In genomic region chr16:30065943-30066881, GRCh38 we compare ENCODE assay signal across 8 cellular contexts. TPM values are rescaled to one million over a fixed set of nuclear protein-coding genes. Genes with fewer than 3 reads are reported as not detected.
A peak's percentile ranks its signal among the peaks of the same experiment; 100 is the strongest.
DNase-seq lines count a peak whose midpoint lies in the region; ATAC-seq and TF ChIP-seq lines count a peak whose summit lies in the region.

No MANE protein-coding gene starts in this region.

- H3K27me3 ChIP-seq in ascending aorta (no peaks in the 10 kb centered on the region), iPS-20b (ENCODE audit: insufficient read depth, low read length) (no peaks in the 10 kb centered on the region)

- peaks cover 40 to 42% of the 10 kb centered on the region in 2 donors for H3K36me3 ChIP-seq in ascending aorta
- H3K36me3 ChIP-seq in iPS-20b (ENCODE audit: insufficient read depth, low read depth, low read length) = peaks cover 45% of the 10 kb centered on the region

- peak overlapping the region; percentile 97 for H3K9ac ChIP-seq in iPS-20b (ENCODE audit: low read depth, low read length)

- intact Hi-C loops in ascending aorta (cut with DNase I) = loop anchor here (1.0 to 10.0 kb wide), 9 partner anchors 9 to 589 kb away; partner anchors contain the start of genes FBRS, MAPK3, MAZ and MVP

- peak; percentile 76 for DNase-seq in NCI-H226
- no peak for DNase-seq in ascending aorta (ENCODE audit: low spot score in 2 of 2)
- peak; percentile 52 to 53 for DNase-seq in stimulated activated CD4-positive, alpha-beta T cell treated with anti-CD3 and anti-CD28 coated beads, Interleukin-2, amount 100 ng/mL, for 24 hours
- no peak for DNase-seq in central memory CD4-positive, alpha-beta T cell
- no peak for DNase-seq in HEK293T (ENCODE audit: extremely low spot score)
- no peak for DNase-seq in NCI-H510A treated with DMSO at 0.1 percent for 48 hours (lab: John Stamatoyannopoulos, UW)

- peak; percentile 6 for ATAC-seq in GM18873 (IDR thresholded peaks at IDR 0.05; ENCODE audit: low FRiP score, unreplicated experiment)

- peak overlapping the region; percentile 97 to 99 for H3K27ac ChIP-seq in ascending aorta
- H3K27ac ChIP-seq in iPS-20b (ENCODE audit: low read length) = peak overlapping the region; percentile 93

- H3K9me3 ChIP-seq in ascending aorta (no peaks in the 10 kb centered on the region), iPS-20b (ENCODE audit: insufficient read depth, low read depth, low read length) (no peaks in the 10 kb centered on the region)

- peak overlapping the region; percentile 92 for H3K4me3 ChIP-seq in ascending aorta
- peak overlapping the region; percentile 97 for H3K4me3 ChIP-seq in iPS-20b (ENCODE audit: low read length)

- CTCF ChIA-PET in HEK293T (lab: Yijun Ruan, JAX) = interaction anchor here (1.0 to 3.3 kb wide), 5 partner anchors 11 to 362 kb away, joined by 3 to 25 read pairs (median 13); partner anchors contain the start of gene TBX6

- POLR2A ChIA-PET in HEK293T (lab: Yijun Ruan, JAX) = interaction anchor here (0.6 to 7.3 kb wide), 36 partner anchors 9 to 887 kb away, joined by 3 to 155 read pairs (median 4); partner anchors contain the start of genes CORO1A, MVP, PHKG2 and PPP4C

- H3K4me1 ChIP-seq in ascending aorta (peaks cover 22 to 51% of the 10 kb centered on the region in 2 donors), iPS-20b (ENCODE audit: insufficient read depth, low read length) (peaks cover 11% of the 10 kb centered on the region; the same call in 1 of the 2 replicates)

- no peak for TF ChIP-seq CTCF in ascending aorta (IDR thresholded peaks at IDR 0.05)

TF ChIP-seq in HEK293T, 16 proteins besides CTCF, POLR2A, EP300 and RAD21:
- no peak for TF ChIP-seq SUZ12 (IDR thresholded peaks at IDR 0.05)
- no peak for TF ChIP-seq LEF1 (IDR thresholded peaks at IDR 0.05; ENCODE audit: borderline replicate concordance)
- TF ChIP-seq BHLHE40 (IDR thresholded peaks at IDR 0.05; ENCODE audit: borderline replicate concordance) = no peak
- TF ChIP-seq FOXK2 (IDR thresholded peaks at IDR 0.05) = no peak
- no peak for TF ChIP-seq ZNF384 (IDR thresholded peaks at IDR 0.05)
- no peak for TF ChIP-seq TARDBP (IDR thresholded peaks at IDR 0.05)
- no peak for TF ChIP-seq PKNOX1 (IDR thresholded peaks at IDR 0.05)
- TF ChIP-seq CTBP1 (IDR thresholded peaks at IDR 0.05; ENCODE audit: borderline replicate concordance) = no peak
- TF ChIP-seq ELF4 (IDR thresholded peaks at IDR 0.05) = no peak
- no peak for TF ChIP-seq FOXA1 (IDR thresholded peaks at IDR 0.05)
- TF ChIP-seq HDGF (IDR thresholded peaks at IDR 0.05; ENCODE audit: borderline replicate concordance) = no peak
- no peak for TF ChIP-seq NFRKB (IDR thresholded peaks at IDR 0.05)
- no peak for TF ChIP-seq SP1 (IDR thresholded peaks at IDR 0.05)
- no peak for TF ChIP-seq L3MBTL2 (conservative IDR thresholded peaks at IDR 0.05)
- TF ChIP-seq ARNT (IDR thresholded peaks at IDR 0.05) = no peak
- TF ChIP-seq FOXM1 (IDR thresholded peaks at IDR 0.05; ENCODE audit: borderline replicate concordance) = no peak

RNA-seq across cellular contexts. Expression of gene ALDOA, which starts 0.7 kb away (rescaled TPM):
- 1,202 TPM for total RNA-seq in ascending aorta

RNA-seq across cellular contexts. Expression of gene PPP4C, which starts 9.6 kb away (rescaled TPM):
- 50.7 TPM for total RNA-seq in ascending aorta

RNA-seq across cellular contexts. Expression of gene TBX6, which starts 25.5 kb away (rescaled TPM):
- 0.75 TPM for total RNA-seq in ascending aorta

RNA-seq across cellular contexts. Expression of gene YPEL3, which starts 29.8 kb away (rescaled TPM):
- total RNA-seq in ascending aorta = 98.6 TPM

RNA-seq across cellular contexts. Expression of gene TLCD3B, which starts 35.1 kb away (rescaled TPM):
- not detected for total RNA-seq in ascending aorta

Comparison
In these comparisons a context has a peak if more than half of its experiments do, and no peak if none do; other contexts are left out.
1. DNase-seq: peak in NCI-H226 (single experiment) and stimulated activated CD4-positive, alpha-beta T cell treated with anti-CD3 and anti-CD28 coated beads, Interleukin-2, amount 100 ng/mL, for 24 hours (2 of 2); none in ascending aorta (0 of 2), central memory CD4-positive, alpha-beta T cell (single experiment), HEK293T (single experiment) and NCI-H510A treated with DMSO at 0.1 percent for 48 hours (single experiment).